In genomic region chr1:229107972-229108371, GRCh38 we compare ENCODE assay signal across 19 cellular contexts.
A peak's percentile ranks its signal among the peaks of the same experiment; 100 is the strongest.
DNase-seq lines count a peak whose midpoint lies in the region; ATAC-seq and TF ChIP-seq lines count a peak whose summit lies in the region.
"Had no signal": no experiment of that assay in that cellular context is flagged by ENCODE, and none has a peak within 500 bp of the region (broad histone marks: within the 10 kb centered on the region; RNA-seq: fewer than 3 reads in every experiment).

No MANE protein-coding gene starts in this region.

- no peaks in the 10 kb centered on the region for H3K36me3 Mint-ChIP-seq in activated CD4-positive, alpha-beta T cell treated with anti-CD3 and anti-CD28 coated beads, Interleukin-2, amount 10 ng/mL, durations not matched to agents 7 days and 5 days (ENCODE audit: low read depth)
- no peaks in the 10 kb centered on the region for H3K36me3 Mint-ChIP-seq in dendritic cell treated with granulocyte-macrophage colony-stimulating factor and Interleukin-4, amounts not matched to agents 40 ng/mL and 50 ng/mL, for 4 days (ENCODE audit: low read depth)
- H3K36me3 Mint-ChIP-seq in progenitor cell of endocrine pancreas (ENCODE audit: insufficient read depth): no peaks in the 10 kb centered on the region
- H3K36me3 Mint-ChIP-seq in type B pancreatic cell: no peaks in the 10 kb centered on the region

- POLR2A ChIA-PET in activated CD4-positive, alpha-beta T cell treated with anti-CD3 and anti-CD28 coated beads, Interleukin-2, amount 10 ng/mL, durations not matched to agents 7 days and 5 days (lab: Charles Lee): no interaction called here

- TF ChIP-seq CTCF in progenitor cell of endocrine pancreas (IDR thresholded peaks at IDR 0.05; ENCODE audit: unreplicated experiment) (no peak), type B pancreatic cell (conservative IDR thresholded peaks at IDR 0.05) (no peak)

- H3K4me3 Mint-ChIP-seq in activated CD4-positive, alpha-beta T cell treated with anti-CD3 and anti-CD28 coated beads, Interleukin-2, amount 10 ng/mL, durations not matched to agents 7 days and 5 days: no peak overlapping the region
- no peak overlapping the region for H3K4me3 Mint-ChIP-seq in dendritic cell treated with granulocyte-macrophage colony-stimulating factor and Interleukin-4, amounts not matched to agents 40 ng/mL and 50 ng/mL, for 4 days
- H3K4me3 Mint-ChIP-seq in progenitor cell of endocrine pancreas (ENCODE audit: low read depth) (no peak overlapping the region), type B pancreatic cell (no peak overlapping the region)
- H3K4me3 Mint-ChIP-seq: CD4-positive, alpha-beta T cell had no signal

- H3K4me1 Mint-ChIP-seq in activated CD4-positive, alpha-beta T cell treated with anti-CD3 and anti-CD28 coated beads, Interleukin-2, amount 10 ng/mL, durations not matched to agents 7 days and 5 days: peaks cover 3% of the 10 kb centered on the region
- peaks cover 28% of the 10 kb centered on the region for H3K4me1 Mint-ChIP-seq in dendritic cell treated with granulocyte-macrophage colony-stimulating factor and Interleukin-4, amounts not matched to agents 40 ng/mL and 50 ng/mL, for 4 days (ENCODE audit: low read depth)
- H3K4me1 Mint-ChIP-seq in progenitor cell of endocrine pancreas (ENCODE audit: low read depth) (peaks cover 58% of the 10 kb centered on the region), type B pancreatic cell (ENCODE audit: unreplicated experiment) (peaks cover 34% of the 10 kb centered on the region)

- CTCF ChIA-PET in activated CD4-positive, alpha-beta T cell treated with anti-CD3 and anti-CD28 coated beads, Interleukin-2, amount 10 ng/mL, durations not matched to agents 7 days and 5 days (lab: Charles Lee): no interaction called here

- H3K27ac Mint-ChIP-seq in activated CD4-positive, alpha-beta T cell treated with anti-CD3 and anti-CD28 coated beads, Interleukin-2, amount 10 ng/mL, durations not matched to agents 7 days and 5 days: peak overlapping the region; percentile 21
- H3K27ac Mint-ChIP-seq in dendritic cell treated with granulocyte-macrophage colony-stimulating factor and Interleukin-4, amounts not matched to agents 40 ng/mL and 50 ng/mL, for 4 days: peak overlapping the region; percentile 2
- peak overlapping the region; percentile 73 for H3K27ac Mint-ChIP-seq in progenitor cell of endocrine pancreas
- peak overlapping the region; percentile 54 for H3K27ac Mint-ChIP-seq in type B pancreatic cell
- H3K27ac Mint-ChIP-seq: CD4-positive, alpha-beta T cell had no signal

- ATAC-seq in HG03280 (IDR thresholded peaks at IDR 0.05; ENCODE audit: unreplicated experiment): no peak
- ATAC-seq: HCT116, PC-3 had no signal

- intact Hi-C loops in dendritic cell treated with granulocyte-macrophage colony-stimulating factor and Interleukin-4, amounts not matched to agents 40 ng/mL and 50 ng/mL, for 4 days (cut with micrococcal nuclease): no loop called here

- DNase-seq in activated CD4-positive, alpha-beta T cell treated with anti-CD3 and anti-CD28 coated beads, Interleukin-2, amount 10 ng/mL, durations not matched to agents 7 days and 5 days: no peak
- no peak for DNase-seq in activated CD4-positive, alpha-beta T cell treated with anti-CD3 and anti-CD28 coated beads for 4 hours
- DNase-seq in progenitor cell of endocrine pancreas (ENCODE audit: low spot score, unreplicated experiment): no peak
- no peak for DNase-seq in type B pancreatic cell (ENCODE audit: extremely low spot score, unreplicated experiment)
- no peak for DNase-seq in effector CD4-positive, alpha-beta T cell
- DNase-seq in DMS53 treated with DMSO at 0.1 percent for 48 hours (lab: John Stamatoyannopoulos, UW; ENCODE audit: unreplicated experiment): no peak
- DNase-seq: CD4-positive, alpha-beta T cell; GOT3; MV-4-11; NCI-H1694 treated with DMSO at 0.1 percent for 48 hours; NCI-H2107; NCI-H510A treated with DMSO at 0.1 percent for 48 hours; NCI-H774; PC-3; RPMI8226; SHP77 treated with DMSO at 0.1 percent for 48 hours had no signal

- peaks cover 2% of the 10 kb centered on the region for H3K27me3 Mint-ChIP-seq in activated CD4-positive, alpha-beta T cell treated with anti-CD3 and anti-CD28 coated beads, Interleukin-2, amount 10 ng/mL, durations not matched to agents 7 days and 5 days
- peaks cover 15% of the 10 kb centered on the region for H3K27me3 Mint-ChIP-seq in dendritic cell treated with granulocyte-macrophage colony-stimulating factor and Interleukin-4, amounts not matched to agents 40 ng/mL and 50 ng/mL, for 4 days
- no peaks in the 10 kb centered on the region for H3K27me3 Mint-ChIP-seq in progenitor cell of endocrine pancreas
- no peaks in the 10 kb centered on the region for H3K27me3 Mint-ChIP-seq in type B pancreatic cell
- H3K27me3 Mint-ChIP-seq: CD4-positive, alpha-beta T cell had no signal

- H3K9me3 Mint-ChIP-seq in activated CD4-positive, alpha-beta T cell treated with anti-CD3 and anti-CD28 coated beads, Interleukin-2, amount 10 ng/mL, durations not matched to agents 7 days and 5 days: no peaks in the 10 kb centered on the region
- no peaks in the 10 kb centered on the region for H3K9me3 Mint-ChIP-seq in dendritic cell treated with granulocyte-macrophage colony-stimulating factor and Interleukin-4, amounts not matched to agents 40 ng/mL and 50 ng/mL, for 4 days
- H3K9me3 Mint-ChIP-seq in progenitor cell of endocrine pancreas (ENCODE audit: low read depth) (no peaks in the 10 kb centered on the region), type B pancreatic cell (no peaks in the 10 kb centered on the region)
- H3K9me3 Mint-ChIP-seq: CD4-positive, alpha-beta T cell had no signal

Comparison
In these comparisons a context has a peak if more than half of its experiments do, and no peak if none do; other contexts are left out.
1. H3K27ac Mint-ChIP-seq: peak in every context shown above with its lines; median percentile 73 in progenitor cell of endocrine pancreas; 54 in type B pancreatic cell; 21 in activated CD4-positive, alpha-beta T cell treated with anti-CD3 and anti-CD28 coated beads, Interleukin-2, amount 10 ng/mL, durations not matched to agents 7 days and 5 days; 2 in dendritic cell treated with granulocyte-macrophage colony-stimulating factor and Interleukin-4, amounts not matched to agents 40 ng/mL and 50 ng/mL, for 4 days.